Comparison of ENCODE assay signal across 10 cellular contexts in genomic region chr9:21598749-21599148, GRCh38.
"Had no signal": no experiment of that assay in that cellular context is flagged by ENCODE, and none has a peak within 500 bp of the region (broad histone marks: within the 10 kb centered on the region; RNA-seq: fewer than 3 reads in every experiment).

No MANE protein-coding gene starts in this region.

- H3K9ac ChIP-seq: GM23248 had no signal

- H3K27ac ChIP-seq: GM23248 had no signal

- DNase-seq: GM23248, GOT3, H7, H9, HCEC 1CT, HFFc6 had no signal

- H3K4me1 ChIP-seq: HAP-1 had no signal

- H3K4me3 ChIP-seq: GM23248, GM23338, HAP-1 had no signal

- FAIRE-seq: H54 had no signal

- H3K4me2 ChIP-seq: GM23338 had no signal

- ATAC-seq: GM23338, HCT116 had no signal

- H3K9me3 ChIP-seq: HAP-1 had no signal

- H2AFZ ChIP-seq: GM23248, GM23338 had no signal

- H3K36me3 ChIP-seq: HAP-1 had no signal
